ENCODE assay signal across 26 cellular contexts in genomic region chr2:149686136-149686535, GRCh38.
"Had no signal": no experiment of that assay in that cellular context is flagged by ENCODE, and none has a peak within 500 bp of the region (broad histone marks: within the 10 kb centered on the region; RNA-seq: fewer than 3 reads in every experiment).

No MANE protein-coding gene starts in this region.

- H3K27ac ChIP-seq: ascending aorta, brain microvascular endothelial cell, coronary artery, dorsolateral prefrontal cortex, gastroesophageal sphincter, heart right ventricle had no signal

- ATAC-seq: activated CD4-positive, alpha-beta T cell treated with anti-CD3 and anti-CD28 coated beads for 36 hours; activated CD8-positive, alpha-beta memory T cell treated with anti-CD3 and anti-CD28 coated beads, Interleukin-2, amount 10 ng/mL, durations not matched to agents 7 days and 5 days; activated CD8-positive, alpha-beta T cell treated with anti-CD3 and anti-CD28 coated beads, Interleukin-2, amount 10 ng/mL, durations not matched to agents 7 days and 5 days; activated naive CD4-positive, alpha-beta T cell treated with anti-CD3 and anti-CD28 coated beads, Interleukin-2, amount 50 U/mL, for 72 hours; esophagus mucosa; gastroesophageal sphincter had no signal

- FAIRE-seq: bronchial epithelial cell had no signal

- DNase-seq: activated CD4-positive, alpha-beta memory T cell treated with anti-CD3 and anti-CD28 coated beads for 36 hours; activated CD4-positive, alpha-beta T cell treated with anti-CD3 and anti-CD28 coated beads for 36 hours; activated CD4-positive, alpha-beta T cell treated with anti-CD3 and anti-CD28 coated beads, Interleukin-2, amount 10 ng/mL, durations not matched to agents 24 days and 14 days; activated CD4-positive, CD25-positive, alpha-beta regulatory T cell; activated CD4-positive, CD25-positive, alpha-beta regulatory T cell treated with anti-CD3 and anti-CD28 coated beads, Interleukin-2, amount 50 U/mL, for 72 hours; activated CD8-positive, alpha-beta memory T cell treated with anti-CD3 and anti-CD28 coated beads, Interleukin-2, amount 10 ng/mL, durations not matched to agents 7 days and 5 days; activated CD8-positive, alpha-beta memory T cell treated with anti-CD3 and anti-CD28 coated beads, Interleukin-2, amount 50 U/mL, for 4 hours; activated CD8-positive, alpha-beta T cell treated with anti-CD3 and anti-CD28 coated beads, Interleukin-2, amount 10 ng/mL, durations not matched to agents 7 days and 5 days; activated effector memory CD4-positive, alpha-beta T cell treated with anti-CD3 and anti-CD28 coated beads, Interleukin-2, amount 50 U/mL, for 16 hours; activated naive CD4-positive, alpha-beta T cell treated with anti-CD3 and anti-CD28 coated beads, Interleukin-2, amount 10 ng/mL, durations not matched to agents 7 days and 5 days; activated naive CD8-positive, alpha-beta T cell treated with anti-CD3 and anti-CD28 coated beads, Interleukin-2, amount 10 ng/mL, durations not matched to agents 7 days and 5 days; activated T-cell treated with anti-CD3 and anti-CD28 coated beads, Interleukin-2, amount 50 U/mL, for 1 hour; activated T-cell treated with anti-CD3 and anti-CD28 coated beads, Interleukin-2, amount 50 U/mL, for 48 hours; brain microvascular endothelial cell; dorsolateral prefrontal cortex; effector memory CD4-positive, alpha-beta T cell; endodermal cell; foreskin fibroblast; T-helper 2 cell had no signal

- H3K36me3 ChIP-seq: ascending aorta, brain microvascular endothelial cell, gastroesophageal sphincter, heart right ventricle had no signal

- H3K4me3 ChIP-seq: ascending aorta, coronary artery, dorsolateral prefrontal cortex, gastroesophageal sphincter, heart right ventricle had no signal

- H3K9me3 ChIP-seq: ascending aorta, gastroesophageal sphincter had no signal

- H3K4me1 ChIP-seq: ascending aorta, heart right ventricle had no signal

- H3K27me3 ChIP-seq: ascending aorta, brain microvascular endothelial cell, dorsolateral prefrontal cortex, gastroesophageal sphincter, heart right ventricle had no signal
